Comparison of ENCODE assay signal across 9 cellular contexts in genomic region chr3:50340404-50341329, GRCh38. TPM values are rescaled to one million over a fixed set of nuclear protein-coding genes. Genes with fewer than 3 reads are reported as not detected.
DNase-seq lines count a peak whose midpoint lies in the region; ATAC-seq lines count a peak whose summit lies in the region.
"Had no signal": no experiment of that assay in that cellular context is flagged by ENCODE, and none has a peak within 500 bp of the region (broad histone marks: within the 10 kb centered on the region; RNA-seq: fewer than 3 reads in every experiment).

RASSF1 (minus strand) TSS chr3:50340836; CDS start chr3:50340805, 31 bp downstream.

- peak within 1 kb of the TSS; percentile 93 to 98 (median 93) for H3K27ac Mint-ChIP-seq in CD4-positive, CD25-positive, alpha-beta regulatory T cell
- H3K27ac Mint-ChIP-seq in stimulated activated effector memory CD8-positive, alpha-beta T cell treated with anti-CD3 and anti-CD28 coated beads, Interleukin-12 subunit alpha, Interleukin-12 subunit beta, amount 100 ng/mL, for 72 hours = peak within 1 kb of the TSS; percentile 96

- H3K4me3 ChIP-seq in CD4-positive, CD25-positive, alpha-beta regulatory T cell (ENCODE audit: low read depth, low read length) = peak within 1 kb of the TSS; percentile 83
- H3K4me3 ChIP-seq: HAP-1 had no signal

- peak in 1 of 2 donors; percentile 9 for ATAC-seq in CD4-positive, CD25-positive, alpha-beta regulatory T cell (ENCODE audit: low read depth in 2 of 2)
- ATAC-seq in HG03571 (IDR thresholded peaks at IDR 0.05; ENCODE audit: unreplicated experiment) (peak; percentile 33), HG03378 (IDR thresholded peaks at IDR 0.05; ENCODE audit: unreplicated experiment) (no peak), GM19452 (IDR thresholded peaks at IDR 0.05; ENCODE audit: unreplicated experiment) (no peak)
- ATAC-seq in activated CD4-positive, CD25-positive, alpha-beta regulatory T cell treated with anti-CD3 and anti-CD28 coated beads, Interleukin-2, amount 50 U/mL, for 24 hours = peak; percentile 12 to 17
- ATAC-seq in stimulated activated effector memory CD8-positive, alpha-beta T cell treated with anti-CD3 and anti-CD28 coated beads, Interleukin-12 subunit alpha, Interleukin-12 subunit beta, amount 100 ng/mL, for 72 hours = peak; percentile 52

- H3K4me1 ChIP-seq in CD4-positive, CD25-positive, alpha-beta regulatory T cell (ENCODE audit: control insufficient read depth, insufficient read depth, low read length, poor library complexity, severe bottlenecking) = peaks cover 69% of the 10 kb centered on the region

- H3K36me3 Mint-ChIP-seq in CD4-positive, CD25-positive, alpha-beta regulatory T cell = no peaks in the 10 kb centered on the region
- H3K36me3 Mint-ChIP-seq in stimulated activated effector memory CD8-positive, alpha-beta T cell treated with anti-CD3 and anti-CD28 coated beads, Interleukin-12 subunit alpha, Interleukin-12 subunit beta, amount 100 ng/mL, for 72 hours = peaks cover 48% of the 10 kb centered on the region

- no peaks in the 10 kb centered on the region for H3K36me3 ChIP-seq in CD4-positive, CD25-positive, alpha-beta regulatory T cell (ENCODE audit: control insufficient read depth, insufficient read depth, low read length)

- no peaks in the 10 kb centered on the region for H3K27me3 Mint-ChIP-seq in CD4-positive, CD25-positive, alpha-beta regulatory T cell

- peak within 1 kb of the TSS; percentile 81 for H3K27ac ChIP-seq in CD4-positive, CD25-positive, alpha-beta regulatory T cell (ENCODE audit: insufficient read depth, low read length, poor library complexity, severe bottlenecking)

- no peaks in the 10 kb centered on the region for H3K9me3 ChIP-seq in CD4-positive, CD25-positive, alpha-beta regulatory T cell (ENCODE audit: control insufficient read depth in 2 of 2, low read length in 2 of 2)
- H3K9me3 ChIP-seq: HAP-1 had no signal

- DNase-seq in CD4-positive, CD25-positive, alpha-beta regulatory T cell = peak; percentile 50 to 91 (median 62)
- DNase-seq in dermis blood vessel endothelial cell = peak; percentile 27
- peak; percentile 48 for DNase-seq in medulla oblongata (ENCODE audit: extremely low spot score)
- DNase-seq in stimulated activated effector memory CD8-positive, alpha-beta T cell treated with anti-CD3 and anti-CD28 coated beads, Interleukin-12 subunit alpha, Interleukin-12 subunit beta, amount 100 ng/mL, for 72 hours (ENCODE audit: low spot score in 2 of 2) = peak; percentile 63 to 92

- H3K27me3 ChIP-seq in CD4-positive, CD25-positive, alpha-beta regulatory T cell (ENCODE audit: control insufficient read depth, insufficient read depth, low read length) = no peaks in the 10 kb centered on the region

- H3K4me3 Mint-ChIP-seq in CD4-positive, CD25-positive, alpha-beta regulatory T cell = peak within 1 kb of the TSS; percentile 90 to 97 (median 94)
- H3K4me3 Mint-ChIP-seq in stimulated activated effector memory CD8-positive, alpha-beta T cell treated with anti-CD3 and anti-CD28 coated beads, Interleukin-12 subunit alpha, Interleukin-12 subunit beta, amount 100 ng/mL, for 72 hours = peak within 1 kb of the TSS; percentile 93

- peaks cover 20 to 71% (median 37%) of the 10 kb centered on the region in 4 donors for H3K4me1 Mint-ChIP-seq in CD4-positive, CD25-positive, alpha-beta regulatory T cell
- H3K4me1 Mint-ChIP-seq in stimulated activated effector memory CD8-positive, alpha-beta T cell treated with anti-CD3 and anti-CD28 coated beads, Interleukin-12 subunit alpha, Interleukin-12 subunit beta, amount 100 ng/mL, for 72 hours = peaks cover 62% of the 10 kb centered on the region

- H3K9me3 Mint-ChIP-seq in CD4-positive, CD25-positive, alpha-beta regulatory T cell = peaks cover 0 to 3% (median 0%) of the 10 kb centered on the region in 7 donors
- no peaks in the 10 kb centered on the region for H3K9me3 Mint-ChIP-seq in stimulated activated effector memory CD8-positive, alpha-beta T cell treated with anti-CD3 and anti-CD28 coated beads, Interleukin-12 subunit alpha, Interleukin-12 subunit beta, amount 100 ng/mL, for 72 hours

RNA-seq across cellular contexts. Expression of gene RASSF1, which starts in this region (rescaled TPM):
- total RNA-seq in CD4-positive, CD25-positive, alpha-beta regulatory T cell = 76.0 TPM
- polyA plus RNA-seq in CD4-positive, CD25-positive, alpha-beta regulatory T cell = 10 to 100 TPM; 48.4 to 67.4 (median 54.7) TPM
- 21.7 and 28.8 TPM in 2 replicates for total RNA-seq in dermis blood vessel endothelial cell

Comparison
In these comparisons a context has a peak if more than half of its experiments do, and no peak if none do; other contexts are left out.
1. ATAC-seq: peak in HG03571 (single experiment), activated CD4-positive, CD25-positive, alpha-beta regulatory T cell treated with anti-CD3 and anti-CD28 coated beads, Interleukin-2, amount 50 U/mL, for 24 hours (2 of 2) and stimulated activated effector memory CD8-positive, alpha-beta T cell treated with anti-CD3 and anti-CD28 coated beads, Interleukin-12 subunit alpha, Interleukin-12 subunit beta, amount 100 ng/mL, for 72 hours (single experiment); none in HG03378 (single experiment) and GM19452 (single experiment).
2. DNase-seq: peak in every context shown above with its lines; median percentile 78 in stimulated activated effector memory CD8-positive, alpha-beta T cell treated with anti-CD3 and anti-CD28 coated beads, Interleukin-12 subunit alpha, Interleukin-12 subunit beta, amount 100 ng/mL, for 72 hours; 62 in CD4-positive, CD25-positive, alpha-beta regulatory T cell; 48 in medulla oblongata; 27 in dermis blood vessel endothelial cell.